Comparison of ENCODE assay signal across 10 cellular contexts in the genomic region with DNA sequence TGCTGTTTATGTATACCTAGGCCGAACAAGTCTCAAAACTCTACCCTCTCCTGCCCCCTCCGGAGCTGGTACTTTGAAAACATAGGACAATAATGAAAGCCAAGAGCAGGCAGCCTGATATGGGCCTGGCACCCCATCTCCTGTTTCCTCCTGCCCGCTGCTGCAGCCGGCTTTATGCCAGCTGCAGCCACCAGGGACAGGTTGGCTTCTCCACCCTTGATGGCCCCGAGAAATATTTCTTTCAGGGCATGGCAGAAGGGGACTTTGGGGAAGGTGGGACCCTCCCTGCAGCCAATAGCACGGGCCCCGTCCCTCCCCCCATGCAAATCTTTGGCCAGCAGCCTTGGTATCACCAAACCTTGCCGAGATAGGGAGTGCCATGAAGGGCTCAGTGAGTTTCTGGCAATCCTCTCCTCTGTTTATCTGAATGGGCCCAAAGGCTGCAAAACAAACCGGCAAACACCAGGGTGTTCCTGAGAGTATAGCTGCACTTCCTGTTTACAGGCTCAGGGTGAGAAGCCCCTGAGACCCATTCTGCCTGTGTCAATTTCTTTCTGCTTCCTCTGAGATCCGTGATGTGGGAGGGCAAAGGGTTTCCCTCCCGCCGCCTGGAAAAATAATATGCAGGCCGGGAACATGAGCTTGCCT.
DNase-seq lines count a peak whose midpoint lies in the region; ATAC-seq, FAIRE-seq and TF ChIP-seq lines count a peak whose summit lies in the region.
"Had no signal": no experiment of that assay in that cellular context is flagged by ENCODE, and none has a peak within 500 bp of the region (broad histone marks: within the 10 kb centered on the region; RNA-seq: fewer than 3 reads in every experiment).

No MANE protein-coding gene starts in this region.

- peaks cover 7% of the 10 kb centered on the region for H3K9me3 Mint-ChIP-seq in neural progenitor cell
- peaks cover 2% of the 10 kb centered on the region for H3K9me3 Mint-ChIP-seq in activated CD4-positive, alpha-beta T cell treated with anti-CD3 and anti-CD28 coated beads for 36 hours (ENCODE audit: low read depth)

- no peak for FAIRE-seq in H54 (lab: Jason Lieb, UNC)

- H2AFZ ChIP-seq in neural progenitor cell (replicated peaks) (peak overlapping the region; percentile 82), GM23248 (no peak overlapping the region)

- no peaks in the 10 kb centered on the region for H3K27me3 ChIP-seq in colonic mucosa
- H3K27me3 ChIP-seq in neural progenitor cell: no peaks in the 10 kb centered on the region
- no peaks in the 10 kb centered on the region for H3K27me3 ChIP-seq in GM23248 (replicated peaks; ENCODE audit: insufficient read depth)

- H3K27ac Mint-ChIP-seq in neural progenitor cell: peak overlapping the region; percentile 63
- H3K27ac Mint-ChIP-seq in activated CD4-positive, alpha-beta T cell treated with anti-CD3 and anti-CD28 coated beads for 36 hours: no peak overlapping the region
- H3K27ac Mint-ChIP-seq: dendritic cell treated with granulocyte-macrophage colony-stimulating factor and Interleukin-4, amounts not matched to agents 40 ng/mL and 50 ng/mL, for 4 days had no signal

- no peaks in the 10 kb centered on the region for H3K36me3 Mint-ChIP-seq in neural progenitor cell
- H3K36me3 Mint-ChIP-seq in activated CD4-positive, alpha-beta T cell treated with anti-CD3 and anti-CD28 coated beads for 36 hours (ENCODE audit: low read depth): no peaks in the 10 kb centered on the region

- H3K4me3 Mint-ChIP-seq in neural progenitor cell: no peak overlapping the region
- no peak overlapping the region for H3K4me3 Mint-ChIP-seq in activated CD4-positive, alpha-beta T cell treated with anti-CD3 and anti-CD28 coated beads for 36 hours
- H3K4me3 Mint-ChIP-seq: dendritic cell treated with granulocyte-macrophage colony-stimulating factor and Interleukin-4, amounts not matched to agents 40 ng/mL and 50 ng/mL, for 4 days had no signal

- POLR2A ChIA-PET in activated CD4-positive, alpha-beta T cell treated with anti-CD3 and anti-CD28 coated beads for 36 hours (lab: Charles Lee): no interaction called here

- no peak for TF ChIP-seq POLR2A in H54 (IDR thresholded peaks at IDR 0.05; ENCODE audit: low read depth, low read length)

- peaks cover 23% of the 10 kb centered on the region for H3K4me1 Mint-ChIP-seq in neural progenitor cell
- peaks cover 8% of the 10 kb centered on the region for H3K4me1 Mint-ChIP-seq in activated CD4-positive, alpha-beta T cell treated with anti-CD3 and anti-CD28 coated beads for 36 hours

- ATAC-seq in HG02798 (IDR thresholded peaks at IDR 0.05; ENCODE audit: poor library complexity, unreplicated experiment): peak; percentile 54
- no peak for ATAC-seq in activated CD4-positive, alpha-beta T cell treated with anti-CD3 and anti-CD28 coated beads for 36 hours

- 53 to 59% methylated on average over 13 of the region's 13 CpGs for WGBS in GM23248 (ENCODE audit: low coverage in 1 of 2, low lambda C conversion rate in 2 of 2, missing lambda C conversion rate in 2 of 2), 2 experiments

- intact Hi-C loops in colonic mucosa (cut with DNase I): no loop called here
- intact Hi-C loops in activated CD4-positive, alpha-beta T cell treated with anti-CD3 and anti-CD28 coated beads for 36 hours (cut with DNase I, micrococcal nuclease): no loop called here

- H3K9ac ChIP-seq in colonic mucosa (ENCODE audit: low read depth in 2 of 2, low read length in 2 of 2) (peak overlapping the region in 1 of 2 donors; percentile 58), neural progenitor cell (no peak overlapping the region), GM23248 (no peak overlapping the region)

- H3K36me3 ChIP-seq in colonic mucosa: no peaks in the 10 kb centered on the region
- no peaks in the 10 kb centered on the region for H3K36me3 ChIP-seq in neural progenitor cell
- H3K36me3 ChIP-seq in GM23248 (ENCODE audit: low read depth): no peaks in the 10 kb centered on the region

- H3K27ac ChIP-seq in colonic mucosa: peak overlapping the region; percentile 24
- no peak overlapping the region for H3K27ac ChIP-seq in neural progenitor cell
- H3K27ac ChIP-seq in GM23248: no peak overlapping the region
- H3K27ac ChIP-seq: SK-N-MC had no signal

- CTCF ChIA-PET in activated CD4-positive, alpha-beta T cell treated with anti-CD3 and anti-CD28 coated beads for 36 hours (lab: Charles Lee): interaction anchor here (0.6 to 1.0 kb wide), 2 partner anchors 12 to 13 kb away, joined by 3 read pairs; no protein-coding TSS in a partner anchor

- H3K4me2 ChIP-seq in neural progenitor cell (no peak overlapping the region), GM23248 (ENCODE audit: unreplicated experiment) (no peak overlapping the region)

- H3F3A ChIP-seq in neural progenitor cell (ENCODE audit: low read depth) (no peaks in the 10 kb centered on the region), GM23248 (ENCODE audit: insufficient read depth) (no peaks in the 10 kb centered on the region)

- H3K27me3 Mint-ChIP-seq in neural progenitor cell (ENCODE audit: insufficient read depth, low read depth): peaks cover 10% of the 10 kb centered on the region
- no peaks in the 10 kb centered on the region for H3K27me3 Mint-ChIP-seq in activated CD4-positive, alpha-beta T cell treated with anti-CD3 and anti-CD28 coated beads for 36 hours

- no peaks in the 10 kb centered on the region for H3K9me2 ChIP-seq in GM23248 (ENCODE audit: insufficient read depth)

- H3K9me3 ChIP-seq in colonic mucosa: no peaks in the 10 kb centered on the region
- no peaks in the 10 kb centered on the region for H3K9me3 ChIP-seq in neural progenitor cell (ENCODE audit: low read depth)
- no peaks in the 10 kb centered on the region for H3K9me3 ChIP-seq in GM23248 (ENCODE audit: low read depth)

- DNase-seq in colonic mucosa: peak; percentile 34
- no peak for DNase-seq in neural progenitor cell (ENCODE audit: low spot score)
- DNase-seq in H54 (ENCODE audit: insufficient read length, low spot score): no peak
- no peak for DNase-seq in NCI-H2029 (lab: John Stamatoyannopoulos, UW)
- DNase-seq in activated CD4-positive, alpha-beta T cell treated with anti-CD3 and anti-CD28 coated beads for 36 hours: no peak
- no peak for DNase-seq in GM23248

- H3K79me2 ChIP-seq in neural progenitor cell (ENCODE audit: low read depth) (no peaks in the 10 kb centered on the region), GM23248 (ENCODE audit: insufficient read depth) (no peaks in the 10 kb centered on the region)

- H4K20me1 ChIP-seq in neural progenitor cell (ENCODE audit: low read depth) (no peaks in the 10 kb centered on the region), GM23248 (ENCODE audit: insufficient read depth) (no peaks in the 10 kb centered on the region)

- H3K4me3 ChIP-seq in GM12875 (ENCODE audit: low read depth, low read length): no peak overlapping the region
- H3K4me3 ChIP-seq in colonic mucosa: no peak overlapping the region
- no peak overlapping the region for H3K4me3 ChIP-seq in neural progenitor cell
- no peak overlapping the region for H3K4me3 ChIP-seq in GM23248
- H3K4me3 ChIP-seq: SK-N-MC had no signal

- TF ChIP-seq CTCF in GM12875 (IDR thresholded peaks at IDR 0.05; ENCODE audit: borderline replicate concordance, insufficient read depth, low read depth, low read length) (0 out of 2 replicates have a peak, but pooled peaks have one; percentile 10), colonic mucosa (IDR thresholded peaks at IDR 0.05) (no peak), neural progenitor cell (IDR thresholded peaks at IDR 0.05) (no peak)

- in situ Hi-C loops in GM23248 (cut with MboI): no loop called here

- H3K4me1 ChIP-seq in colonic mucosa (no peaks in the 10 kb centered on the region), neural progenitor cell (peaks cover 6% of the 10 kb centered on the region), GM23248 (ENCODE audit: insufficient read depth) (no peaks in the 10 kb centered on the region)
